ENCODE assay signal across 8 cellular contexts in the genomic region with DNA sequence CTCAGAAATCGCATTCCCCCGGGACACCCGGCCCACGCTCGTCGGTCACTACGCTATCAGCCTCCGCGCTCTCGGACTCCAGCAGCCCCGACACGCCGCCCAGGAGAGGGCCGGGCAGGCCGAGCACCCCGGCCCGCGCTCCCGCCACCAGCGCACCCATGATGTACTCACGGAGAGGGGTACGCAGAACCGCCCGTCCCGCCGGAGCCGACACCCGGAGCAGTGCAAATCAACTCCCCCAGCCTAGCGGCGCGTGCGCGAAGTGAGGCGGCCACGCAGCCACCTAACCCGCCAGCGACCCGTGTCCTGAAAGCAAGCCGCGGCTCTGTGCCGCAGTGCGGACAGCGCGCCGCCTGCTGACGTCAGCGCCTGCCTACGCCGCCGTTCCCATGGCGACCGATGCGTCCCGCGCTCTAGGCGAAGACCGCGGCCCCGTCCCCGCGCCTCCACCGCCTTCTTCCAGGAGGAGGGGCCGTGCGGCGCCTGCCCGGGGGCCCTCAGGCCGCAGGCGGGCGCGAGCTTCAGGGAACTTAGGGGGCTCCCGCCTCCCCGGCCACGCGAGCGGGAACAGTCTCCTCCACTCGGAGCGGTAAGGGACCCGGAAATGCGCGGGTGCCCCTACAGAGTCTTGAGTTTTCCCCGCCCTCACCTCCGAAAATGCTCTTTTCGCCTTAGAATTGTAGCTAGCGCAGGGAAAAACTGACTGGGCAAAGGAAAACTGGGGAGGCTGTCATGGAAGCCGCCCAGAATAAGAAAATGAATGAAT. TPM values are rescaled to one million over a fixed set of nuclear protein-coding genes. Genes with fewer than 3 reads are reported as not detected.
DNase-seq lines count a peak whose midpoint lies in the region; FAIRE-seq and TF ChIP-seq lines count a peak whose summit lies in the region.

A gene (minus strand): TSS at position 329 of the 766 bp plus-strand sequence. CDS start 5,503 bp downstream, outside the sequence.

- H3K27me3 ChIP-seq in HAP-1 (ENCODE audit: low read depth) (no peaks in the 10 kb centered on the region), SJCRH30 (no peaks in the 10 kb centered on the region), neutrophil (peaks cover 21% of the 10 kb centered on the region)

- peak; percentile 43 for TF ChIP-seq CTCF in neutrophil (IDR thresholded peaks at IDR 0.05)
- no peak for TF ChIP-seq CTCF in subcutaneous adipose tissue (IDR thresholded peaks at IDR 0.05; ENCODE audit: low read depth)

- H3K4me3 ChIP-seq in HAP-1, result peak within 1 kb of the TSS; percentile 91
- H3K4me3 ChIP-seq in SJCRH30, result peak within 1 kb of the TSS; percentile 73
- peak within 1 kb of the TSS; percentile 71 to 73 for H3K4me3 ChIP-seq in neutrophil (ENCODE audit: low read depth in 1 of 2, low read length in 1 of 2)

- in situ Hi-C loops in HAP-1 (cut with MboI; ENCODE audit: low sequenced_read_pairs), result no loop called here

- H3K27ac ChIP-seq in SJCRH30 (peak within 1 kb of the TSS; percentile 97), neutrophil (peak within 1 kb of the TSS; percentile 40)

- H3K36me3 ChIP-seq in HAP-1 (replicated peaks) (0 out of 2 replicates have a peak, but pooled peaks cover 4% of the 10 kb centered on the region), SJCRH30 (peaks cover under 1% of the 10 kb centered on the region), neutrophil (no peaks in the 10 kb centered on the region)

- DNase-seq in GM04503 (ENCODE audit: low read depth) (peak; percentile 60), HAP-1 (ENCODE audit: low spot score in 2 of 2) (peak; percentile 90 to 94), M059J (ENCODE audit: low read depth) (peak; percentile 96), SJCRH30 (peak; percentile 93 to 95), activated gamma-delta T cell treated with Interleukin-2 at 50 U/mL for 16 hours (peak; percentile 84), frontal cortex (ENCODE audit: low spot score in 2 of 2) (peak; percentile 88 to 89)

- H3K4me1 ChIP-seq in HAP-1, result peaks cover 14% of the 10 kb centered on the region
- peaks cover 6% of the 10 kb centered on the region for H3K4me1 ChIP-seq in SJCRH30
- peaks cover 11 to 13% of the 10 kb centered on the region in 2 experiments for H3K4me1 ChIP-seq in neutrophil (ENCODE audit: control insufficient read depth in 1 of 2, insufficient read depth in 1 of 2, low read depth in 1 of 2, low read length in 1 of 2)

- no peak for FAIRE-seq in frontal cortex (lab: Jason Lieb, UNC)

- no peaks in the 10 kb centered on the region for H3K9me3 ChIP-seq in HAP-1
- H3K9me3 ChIP-seq in SJCRH30 (replicated peaks), result no peaks in the 10 kb centered on the region
- no peaks in the 10 kb centered on the region for H3K9me3 ChIP-seq in neutrophil

RNA-seq across cellular contexts. Expression of the gene that starts here (rescaled TPM):
- total RNA-seq in M059J (2014; rRNA removed; shearing (Covaris generic)), result 9.6 and 11.9 TPM in 2 replicates
- 15.7 and 17.8 TPM in 2 replicates for total RNA-seq in SJCRH30 (2014; rRNA removed; shearing (Covaris generic))
- total RNA-seq in frontal cortex (42.8 TPM), subcutaneous adipose tissue (10 to 100 TPM; 17.3 to 50.4 (median 24.5) TPM)

Comparison
In these comparisons a context has a peak if more than half of its experiments do, and no peak if none do; other contexts are left out.
1. Peak in every context shown above with its lines: DNase-seq, H3K4me3 ChIP-seq and H3K27ac ChIP-seq.